14 cellular contexts compared by ENCODE assay signal in genomic region chr2:159744363-159744762, GRCh38. TPM values are rescaled to one million over a fixed set of nuclear protein-coding genes. Genes with fewer than 3 reads are reported as not detected.
DNase-seq lines count a peak whose midpoint lies in the region; ATAC-seq and TF ChIP-seq lines count a peak whose summit lies in the region.
"Had no signal": no experiment of that assay in that cellular context is flagged by ENCODE, and none has a peak within 500 bp of the region (broad histone marks: within the 10 kb centered on the region; RNA-seq: fewer than 3 reads in every experiment).

No MANE protein-coding gene starts in this region.

- no peak for DNase-seq in CD8-positive, alpha-beta T cell
- DNase-seq in M059J (ENCODE audit: low read depth) (peak; percentile 94), fibroblast of villous mesenchyme (ENCODE audit: low read depth) (peak; percentile 36), NCI-H2029 treated with DMSO at 0.1 percent for 48 hours (lab: John Stamatoyannopoulos, UW) (no peak)
- DNase-seq: activated CD4-positive, CD25-positive, alpha-beta regulatory T cell; activated T-cell treated with anti-CD3 and anti-CD28 coated beads for 4 hours; Kasumi-1; stomach had no signal

- no peak overlapping the region for H3K27ac ChIP-seq in CD8-positive, alpha-beta T cell (ENCODE audit: low read depth, low read length)
- peak overlapping the region; percentile 1 for H3K27ac ChIP-seq in neutrophil
- H3K27ac ChIP-seq: C4-2B, hepatocyte, stomach had no signal

- no peak for ATAC-seq in CD8-positive, alpha-beta T cell
- no peak for ATAC-seq in HG02623 (IDR thresholded peaks at IDR 0.05; ENCODE audit: unreplicated experiment)
- ATAC-seq in HG03571 (IDR thresholded peaks at IDR 0.05; ENCODE audit: unreplicated experiment) = no peak
- no peak for ATAC-seq in HG03565 (IDR thresholded peaks at IDR 0.05; ENCODE audit: unreplicated experiment)

- H3K9me3 ChIP-seq in CD8-positive, alpha-beta T cell (ENCODE audit: low read length) = no peaks in the 10 kb centered on the region
- no peaks in the 10 kb centered on the region for H3K9me3 ChIP-seq in neutrophil
- H3K9me3 ChIP-seq: stomach had no signal

- no peaks in the 10 kb centered on the region for H3K4me1 ChIP-seq in CD8-positive, alpha-beta T cell (ENCODE audit: insufficient read depth, low read length)
- H3K4me1 ChIP-seq in neutrophil (ENCODE audit: control insufficient read depth in 1 of 2, insufficient read depth in 1 of 2, low read depth in 1 of 2, low read length in 1 of 2) = no peaks in the 10 kb centered on the region

- H3K27ac Mint-ChIP-seq in CD8-positive, alpha-beta T cell = peak overlapping the region; percentile 12

- H3K4me1 Mint-ChIP-seq in CD8-positive, alpha-beta T cell (ENCODE audit: low read depth) = peaks cover 25% of the 10 kb centered on the region

- H3K4me3 Mint-ChIP-seq in CD8-positive, alpha-beta T cell = no peak overlapping the region

- no peaks in the 10 kb centered on the region for H3K27me3 Mint-ChIP-seq in CD8-positive, alpha-beta T cell (ENCODE audit: low read depth)

- POLR2A ChIA-PET in CD8-positive, alpha-beta T cell (lab: Charles Lee) = no interaction called here

- H3K27me3 ChIP-seq in CD8-positive, alpha-beta T cell (ENCODE audit: insufficient read depth, low read length) = no peaks in the 10 kb centered on the region
- no peaks in the 10 kb centered on the region for H3K27me3 ChIP-seq in neutrophil
- H3K27me3 ChIP-seq: hepatocyte, stomach had no signal

- peaks cover 75% of the 10 kb centered on the region for H3K36me3 Mint-ChIP-seq in CD8-positive, alpha-beta T cell

- no peak for TF ChIP-seq CTCF in CD8-positive, alpha-beta T cell (IDR thresholded peaks at IDR 0.05)
- TF ChIP-seq CTCF in fibroblast of villous mesenchyme (IDR thresholded peaks at IDR 0.05; ENCODE audit: insufficient read depth, low read depth, low read length) = no peak
- no peak for TF ChIP-seq CTCF in neutrophil (IDR thresholded peaks at IDR 0.05)

- H3K9me3 Mint-ChIP-seq in CD8-positive, alpha-beta T cell = no peaks in the 10 kb centered on the region

- no peak overlapping the region for H3K4me3 ChIP-seq in CD8-positive, alpha-beta T cell (ENCODE audit: low read depth, low read length)
- H3K4me3 ChIP-seq in fibroblast of villous mesenchyme (ENCODE audit: low read depth, low read length) (no peak overlapping the region), neutrophil (ENCODE audit: low read depth in 1 of 2, low read length in 1 of 2) (no peak overlapping the region)
- H3K4me3 ChIP-seq: hepatocyte, stomach had no signal

- peaks cover 20% of the 10 kb centered on the region for H3K36me3 ChIP-seq in CD8-positive, alpha-beta T cell (ENCODE audit: insufficient read depth, low read length)
- H3K36me3 ChIP-seq in neutrophil = peaks cover 77% of the 10 kb centered on the region

- intact Hi-C loops in CD8-positive, alpha-beta T cell (cut with DNase I, micrococcal nuclease) = no loop called here

- CTCF ChIA-PET in CD8-positive, alpha-beta T cell (lab: Charles Lee) = no interaction called here

RNA-seq across cellular contexts. Expression of gene MARCHF7, which starts 32.1 kb away (rescaled TPM):
- 10 to 100 TPM; 76.5 to 76.6 TPM for total RNA-seq in CD8-positive, alpha-beta T cell
- total RNA-seq in M059J (2014; rRNA removed; shearing (Covaris generic)) = 81.7 and 114 TPM in 2 replicates
- total RNA-seq in fibroblast of villous mesenchyme = 80.5 and 158 TPM in 2 replicates

RNA-seq across cellular contexts. Expression of gene CD302, which starts 53.6 kb away (rescaled TPM):
- total RNA-seq in CD8-positive, alpha-beta T cell = under 1 TPM; 0.54 to 0.64 TPM
- 7.4 TPM in 2 replicates for total RNA-seq in M059J (2014; rRNA removed; shearing (Covaris generic))
- 8.4 and 13.4 TPM in 2 replicates for total RNA-seq in fibroblast of villous mesenchyme

Comparison
In these comparisons a context has a peak if more than half of its experiments do, and no peak if none do; other contexts are left out.
1. DNase-seq: peak in M059J (single experiment) and fibroblast of villous mesenchyme (single experiment); none in CD8-positive, alpha-beta T cell (0 of 7) and NCI-H2029 treated with DMSO at 0.1 percent for 48 hours (single experiment).